Comparison of ENCODE assay signal across 24 cellular contexts in the genomic region with DNA sequence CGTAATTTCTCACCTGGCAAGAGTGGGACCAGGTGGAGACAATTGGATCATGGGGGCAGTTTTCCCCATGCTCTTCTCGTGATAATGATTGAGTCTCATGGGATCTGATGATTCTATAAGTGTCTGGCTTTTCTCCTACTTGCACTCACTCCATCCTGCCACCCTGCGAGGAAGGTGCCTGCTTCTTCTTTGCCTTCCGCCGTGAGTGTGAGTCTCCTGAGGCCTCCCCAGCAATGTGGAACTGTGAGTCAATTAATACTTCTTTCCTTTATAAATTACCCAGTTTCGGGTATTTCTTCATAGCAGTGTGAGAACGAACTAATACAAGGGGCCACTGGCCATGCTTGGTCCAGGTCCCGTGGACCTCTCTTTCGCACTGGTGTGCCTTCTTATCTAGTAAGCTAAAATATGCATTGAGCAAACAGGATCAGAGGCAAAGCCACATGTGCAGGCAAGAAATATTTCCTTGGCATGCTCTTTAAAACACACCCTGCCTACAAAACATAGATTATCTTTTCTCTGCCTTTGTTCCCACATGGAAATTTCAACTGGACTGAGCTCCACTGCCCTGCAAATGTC.
DNase-seq lines count a peak whose midpoint lies in the region; ATAC-seq and TF ChIP-seq lines count a peak whose summit lies in the region.
"Had no signal": no experiment of that assay in that cellular context is flagged by ENCODE, and none has a peak within 500 bp of the region (broad histone marks: within the 10 kb centered on the region; RNA-seq: fewer than 3 reads in every experiment).

No MANE protein-coding gene starts in this region.

- no peaks in the 10 kb centered on the region for H3K27me3 Mint-ChIP-seq in MCF 10A (ENCODE audit: insufficient read depth, unreplicated experiment)
- no peaks in the 10 kb centered on the region for H3K27me3 Mint-ChIP-seq in activated CD8-positive, alpha-beta memory T cell treated with anti-CD3 and anti-CD28 coated beads, Interleukin-2, amount 10 ng/mL, durations not matched to agents 7 days and 5 days

- no peaks in the 10 kb centered on the region for H3K4me1 Mint-ChIP-seq in MCF 10A (ENCODE audit: insufficient read depth, unreplicated experiment)
- H3K4me1 Mint-ChIP-seq in activated CD8-positive, alpha-beta memory T cell treated with anti-CD3 and anti-CD28 coated beads, Interleukin-2, amount 10 ng/mL, durations not matched to agents 7 days and 5 days, result no peaks in the 10 kb centered on the region

- intact Hi-C loops in mammary epithelial cell (cut with micrococcal nuclease) (no loop called here), MCF 10A (cut with micrococcal nuclease) (no loop called here)

- dilution Hi-C loops in mammary epithelial cell (cut with HindIII; ENCODE audit: low sequenced_read_pairs), result no loop called here

- no peak overlapping the region for H3K4me3 Mint-ChIP-seq in MCF 10A (ENCODE audit: unreplicated experiment)
- no peak overlapping the region for H3K4me3 Mint-ChIP-seq in activated CD8-positive, alpha-beta memory T cell treated with anti-CD3 and anti-CD28 coated beads, Interleukin-2, amount 10 ng/mL, durations not matched to agents 7 days and 5 days
- H3K4me3 Mint-ChIP-seq: CD8-positive, alpha-beta T cell had no signal

- 45% methylated on average over 9 of the region's 9 CpGs for WGBS in mammary epithelial cell (ENCODE audit: low coverage, missing lambda C conversion rate)

- no peaks in the 10 kb centered on the region for H3K79me2 ChIP-seq in mammary epithelial cell (ENCODE audit: insufficient read depth, low read length)

- CTCF ChIA-PET in mammary epithelial cell (lab: Charles Lee; ENCODE audit: low non-redundant PET) (no interaction called here), MCF 10A (lab: Yijun Ruan, JAX) (interaction anchor here (0.7 kb wide), 1 partner anchor 8 kb away, joined by 3 read pairs; no protein-coding TSS in a partner anchor)
- CTCF ChIA-PET in activated CD8-positive, alpha-beta memory T cell treated with anti-CD3 and anti-CD28 coated beads, Interleukin-2, amount 10 ng/mL, durations not matched to agents 7 days and 5 days (lab: Charles Lee), result no interaction called here

- H3K9me3 ChIP-seq in mammary epithelial cell (replicated peaks; ENCODE audit: insufficient read depth, low read length) (no peaks in the 10 kb centered on the region), mucosa of stomach (ENCODE audit: control insufficient read depth, low read length) (no peaks in the 10 kb centered on the region)
- H3K9me3 ChIP-seq: HAP-1, Peyer's patch, SJCRH30 had no signal

- no peaks in the 10 kb centered on the region for H3K4me1 ChIP-seq in mammary epithelial cell (ENCODE audit: insufficient read depth, low read length)
- H3K4me1 ChIP-seq in mucosa of stomach (ENCODE audit: control insufficient read depth, insufficient read depth, low read length), result peaks cover 4% of the 10 kb centered on the region
- H3K4me1 ChIP-seq: HAP-1, Peyer's patch, SJCRH30 had no signal

- no peak overlapping the region for H3K27ac Mint-ChIP-seq in MCF 10A (ENCODE audit: low read depth, unreplicated experiment)
- H3K27ac Mint-ChIP-seq in activated CD8-positive, alpha-beta memory T cell treated with anti-CD3 and anti-CD28 coated beads, Interleukin-2, amount 10 ng/mL, durations not matched to agents 7 days and 5 days, result no peak overlapping the region
- H3K27ac Mint-ChIP-seq: CD8-positive, alpha-beta T cell had no signal

- peaks cover 7% of the 10 kb centered on the region for H3K36me3 Mint-ChIP-seq in MCF 10A (ENCODE audit: insufficient read depth, unreplicated experiment)
- no peaks in the 10 kb centered on the region for H3K36me3 Mint-ChIP-seq in activated CD8-positive, alpha-beta memory T cell treated with anti-CD3 and anti-CD28 coated beads, Interleukin-2, amount 10 ng/mL, durations not matched to agents 7 days and 5 days
- H3K36me3 Mint-ChIP-seq: CD8-positive, alpha-beta T cell had no signal

- H3K4me3 ChIP-seq in mammary epithelial cell (replicated peaks in 1 of 3; ENCODE audit: insufficient read depth in 1 of 3, low read depth in 2 of 3, low read length in 3 of 3) (no peak overlapping the region), mucosa of stomach (ENCODE audit: low read length) (no peak overlapping the region)
- H3K4me3 ChIP-seq: GM23248, HAP-1, Peyer's patch, SJCRH30 had no signal

- H4K20me1 ChIP-seq in mammary epithelial cell (ENCODE audit: insufficient read depth, low read length), result no peaks in the 10 kb centered on the region

- DNase-seq in mammary epithelial cell (no peak), MCF 10A (ENCODE audit: unreplicated experiment) (no peak), ecto neural progenitor cell (ENCODE audit: low spot score) (no peak)
- no peak for DNase-seq in activated CD8-positive, alpha-beta memory T cell treated with anti-CD3 and anti-CD28 coated beads, Interleukin-2, amount 10 ng/mL, durations not matched to agents 7 days and 5 days
- DNase-seq: C1 segment of cervical spinal cord; CD8-positive, alpha-beta T cell; GDM1; GM23248; IMR-90; NCI-H1105; NCI-H146; NCI-H2029; NCI-H345; NCI-H524; NCI-H82; Peyer's patch; SJCRH30 had no signal

- in situ Hi-C loops in mammary epithelial cell (cut with MboI; ENCODE audit: low sequenced_read_pairs in 2 of 2), result no loop called here

- H3K27ac ChIP-seq in mammary epithelial cell (ENCODE audit: insufficient read depth, low read depth, low read length) (no peak overlapping the region), VCaP (0 out of 2 replicates have a peak overlapping the region, but pooled peaks have one; percentile 4)
- H3K27ac ChIP-seq: 22Rv1, GM23248, KMS-11, Peyer's patch, SJCRH30 had no signal

- ATAC-seq in activated CD8-positive, alpha-beta memory T cell treated with anti-CD3 and anti-CD28 coated beads, Interleukin-2, amount 10 ng/mL, durations not matched to agents 7 days and 5 days, result no peak
- ATAC-seq in HG02623 (IDR thresholded peaks at IDR 0.05; ENCODE audit: unreplicated experiment), result no peak
- ATAC-seq in HG03095 (IDR thresholded peaks at IDR 0.05; ENCODE audit: unreplicated experiment), result no peak
- ATAC-seq: CD8-positive, alpha-beta T cell had no signal

- H3K4me2 ChIP-seq in mammary epithelial cell (ENCODE audit: insufficient read depth, low read depth, low read length), result no peak overlapping the region
- H3K4me2 ChIP-seq: KMS-11 had no signal

- H3K9me3 Mint-ChIP-seq in MCF 10A (ENCODE audit: unreplicated experiment), result no peaks in the 10 kb centered on the region
- no peaks in the 10 kb centered on the region for H3K9me3 Mint-ChIP-seq in activated CD8-positive, alpha-beta memory T cell treated with anti-CD3 and anti-CD28 coated beads, Interleukin-2, amount 10 ng/mL, durations not matched to agents 7 days and 5 days (ENCODE audit: low read depth)

- H3K27me3 ChIP-seq in mammary epithelial cell (ENCODE audit: insufficient read depth, low read length) (peaks cover 3% of the 10 kb centered on the region), mucosa of stomach (ENCODE audit: control insufficient read depth, insufficient read depth, low read length) (no peaks in the 10 kb centered on the region)
- H3K27me3 ChIP-seq: Peyer's patch, SJCRH30 had no signal

- H3K9ac ChIP-seq in mammary epithelial cell (ENCODE audit: insufficient read depth, low read length) (no peak overlapping the region), mucosa of stomach (ENCODE audit: low read length) (peak overlapping the region; percentile 38)
- H3K9ac ChIP-seq: GM23248, KMS-11 had no signal

- no TSS peak for BruUV-seq in mammary epithelial cell (replicated peaks; lab: Mats Ljungman, UMichigan)
- BruUV-seq in MCF 10A (replicated peaks; lab: Mats Ljungman, UMichigan), result no TSS peak

- peak overlapping the region; percentile 33 for H2AFZ ChIP-seq in mammary epithelial cell (ENCODE audit: low read depth, low read length)
- H2AFZ ChIP-seq: GM23248 had no signal

- no peak for TF ChIP-seq CTCF in mammary epithelial cell (conservative IDR thresholded peaks at IDR 0.05 in 1 of 2, IDR thresholded peaks at IDR 0.05 in 1 of 2; ENCODE audit: extremely low read depth in 1 of 2, insufficient read depth in 1 of 2, low read depth in 1 of 2, low read length in 2 of 2)
- TF ChIP-seq CTCF in MCF 10A (IDR thresholded peaks at IDR 0.05; ENCODE audit: unreplicated experiment), result no peak
- TF ChIP-seq CTCF in VCaP (conservative IDR thresholded peaks at IDR 0.05), result no peak

- POLR2A ChIA-PET in MCF 10A (lab: Yijun Ruan, JAX), result no interaction called here

- H3K36me3 ChIP-seq in mammary epithelial cell (ENCODE audit: insufficient read depth, low read length) (no peaks in the 10 kb centered on the region), mucosa of stomach (ENCODE audit: control insufficient read depth, insufficient read depth, low read length) (no peaks in the 10 kb centered on the region)
- H3K36me3 ChIP-seq: HAP-1, Peyer's patch, SJCRH30 had no signal
